In the genomic region with DNA sequence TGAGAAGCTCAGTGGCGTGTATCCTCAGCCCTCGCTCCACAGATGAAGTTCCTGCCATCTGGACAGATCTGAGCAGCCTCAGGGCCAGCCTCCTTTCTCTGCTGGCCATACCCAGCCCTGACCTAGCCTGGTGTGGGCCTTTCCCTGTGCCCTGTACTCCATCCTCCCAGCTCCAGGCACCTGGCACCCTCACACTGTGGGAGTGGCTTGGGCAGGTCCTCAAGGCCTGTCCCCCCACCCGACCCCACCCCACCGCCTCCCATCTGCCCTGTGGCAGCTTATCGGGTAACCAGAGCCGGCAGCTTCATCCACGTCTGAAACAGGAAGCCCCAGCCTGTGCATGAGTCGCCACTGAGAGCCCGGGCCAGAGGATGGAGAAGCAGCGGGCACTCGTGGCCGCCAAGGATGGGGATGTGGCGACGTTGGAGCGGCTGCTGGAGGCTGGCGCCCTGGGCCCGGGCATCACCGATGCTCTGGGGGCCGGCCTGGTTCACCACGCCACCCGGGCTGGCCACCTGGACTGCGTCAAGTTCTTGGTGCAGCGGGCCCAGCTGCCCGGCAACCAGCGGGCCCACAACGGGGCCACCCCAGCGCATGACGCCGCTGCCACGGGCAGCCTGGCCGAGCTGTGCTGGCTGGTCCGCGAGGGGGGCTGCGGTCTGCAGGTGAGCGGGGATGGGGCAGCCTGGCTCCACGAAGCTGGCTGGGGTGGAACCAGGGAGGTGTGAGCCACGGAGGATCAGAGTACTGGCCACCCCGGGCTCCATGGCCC, we compare ENCODE assay signal across 13 cellular contexts. TPM values are rescaled to one million over a fixed set of nuclear protein-coding genes. Genes with fewer than 3 reads are reported as not detected.
A peak's percentile ranks its signal among the peaks of the same experiment; 100 is the strongest.
DNase-seq lines count a peak whose midpoint lies in the region; ATAC-seq and TF ChIP-seq lines count a peak whose summit lies in the region.
"Had no signal": no experiment of that assay in that cellular context is flagged by ENCODE, and none has a peak within 500 bp of the region (broad histone marks: within the 10 kb centered on the region; RNA-seq: fewer than 3 reads in every experiment).

TSS of gene ESPNL (plus strand) at position 292 of the 772 bp plus-strand sequence. CDS start at position 372, 80 bp downstream.

- H3K4me1 ChIP-seq in PC-9 (replicated peaks; ENCODE audit: insufficient read depth) (peaks cover 10% of the 10 kb centered on the region), vagina (no peaks in the 10 kb centered on the region)
- H3K4me1 ChIP-seq: ascending aorta had no signal

- peak within 1 kb of the TSS; percentile 53; the same call in 1 of the 2 replicates for H3K4me2 ChIP-seq in PC-9

- BruUV-seq in PC-9 (replicated peaks; lab: Mats Ljungman, UMichigan): no TSS peak

- no peak for TF ChIP-seq POLR2A in vagina (IDR thresholded peaks at IDR 0.05)

- in situ Hi-C loops in GM13977 (cut with MboI; ENCODE audit: low pct_unique_long_range_greater_than_20kb, low sequenced_read_pairs, unreplicated experiment): no loop called here

- H4K20me1 ChIP-seq in PC-9 (ENCODE audit: insufficient read depth): no peaks in the 10 kb centered on the region

- intact Hi-C loops in Right ventricle myocardium inferior (cut with DNase I) (no loop called here), left ventricle myocardium superior (cut with micrococcal nuclease) (no loop called here), PC-9 (cut with micrococcal nuclease; ENCODE audit: unreplicated experiment) (no loop called here), vagina (cut with DNase I) (no loop called here)

- CTCF ChIA-PET in PC-9 (lab: Charles Lee): interaction anchor here (0.5 to 0.6 kb wide), 2 partner anchors 27 to 118 kb away, joined by 3 read pairs; no protein-coding TSS in a partner anchor

- H3K27me3 ChIP-seq in PC-9 (ENCODE audit: insufficient read depth, low read depth) (no peaks in the 10 kb centered on the region), vagina (no peaks in the 10 kb centered on the region)
- H3K27me3 ChIP-seq: ascending aorta, thyroid gland had no signal

- peaks cover 16% of the 10 kb centered on the region for H3F3A ChIP-seq in PC-9 (ENCODE audit: insufficient read depth, low read depth)

- H2AFZ ChIP-seq in PC-9: no peak within 1 kb of the TSS

- ATAC-seq in Right ventricle myocardium inferior (no peak), left ventricle myocardium superior (no peak), GM21390 (IDR thresholded peaks at IDR 0.05; ENCODE audit: unreplicated experiment) (no peak)

- H3K36me3 ChIP-seq in PC-9 (ENCODE audit: low read depth) (no peaks in the 10 kb centered on the region), vagina (no peaks in the 10 kb centered on the region)
- H3K36me3 ChIP-seq: ascending aorta, thyroid gland had no signal

- DNase-seq in Right ventricle myocardium inferior (ENCODE audit: missing footprints): peak; percentile 64
- no peak for DNase-seq in left ventricle myocardium superior
- no peak for DNase-seq in PC-9
- DNase-seq in glomerular visceral epithelial cell (ENCODE audit: extremely low spot score): peak; percentile 73
- peak; percentile 79 to 88 for DNase-seq in vagina (ENCODE audit: extremely low spot score in 2 of 2)
- DNase-seq in GM13977 (ENCODE audit: low spot score): no peak
- DNase-seq in central memory CD4-positive, alpha-beta T cell: no peak
- DNase-seq: AML-193, mammary epithelial cell, NCI-H1436 treated with DMSO at 0.1 percent for 48 hours, thyroid gland had no signal

- no peaks in the 10 kb centered on the region for H3K79me2 ChIP-seq in PC-9 (ENCODE audit: low read depth)

- no peak for TF ChIP-seq CTCF in PC-9 (conservative IDR thresholded peaks at IDR 0.05)
- no peak for TF ChIP-seq CTCF in vagina (IDR thresholded peaks at IDR 0.05)
- TF ChIP-seq CTCF in GM13977 (IDR thresholded peaks at IDR 0.05; ENCODE audit: extremely low read depth, insufficient read depth, missing control alignments): no peak

- POLR2A ChIA-PET in PC-9 (lab: Charles Lee; ENCODE audit: unreplicated experiment): interaction anchor here (0.5 kb wide), 2 partner anchors 9 to 625 kb away, joined by 3 read pairs; no protein-coding TSS in a partner anchor

- H3K9me2 ChIP-seq in PC-9 (ENCODE audit: insufficient read depth): no peaks in the 10 kb centered on the region

- H3K4me3 ChIP-seq in PC-9 (no peak within 1 kb of the TSS), vagina (no peak within 1 kb of the TSS)
- H3K4me3 ChIP-seq: ascending aorta, thyroid gland had no signal

- H3K27ac ChIP-seq in PC-9 (no peak within 1 kb of the TSS), vagina (no peak within 1 kb of the TSS)
- H3K27ac ChIP-seq: ascending aorta, thyroid gland had no signal

- H3K9me3 ChIP-seq in PC-9 (ENCODE audit: insufficient read depth, low read depth) (no peaks in the 10 kb centered on the region), vagina (no peaks in the 10 kb centered on the region)
- H3K9me3 ChIP-seq: ascending aorta, thyroid gland had no signal

RNA-seq across cellular contexts. Expression of gene ESPNL, which starts in this region (rescaled TPM):
- total RNA-seq in Right ventricle myocardium inferior (not detected), left ventricle myocardium superior (not detected), PC-9 (2021) (1.1 and 2.2 TPM in 2 replicates), vagina (0.74 TPM)
- total RNA-seq: ascending aorta had no signal

Comparison
In these comparisons a context has a peak if more than half of its experiments do, and no peak if none do; other contexts are left out.
1. Peak in DNase-seq in Right ventricle myocardium inferior; RNA of the gene not detected or under 1 TPM.
2. Peak in DNase-seq in vagina; RNA of the gene not detected or under 1 TPM.